18 cellular contexts compared by ENCODE assay signal in the genomic region with DNA sequence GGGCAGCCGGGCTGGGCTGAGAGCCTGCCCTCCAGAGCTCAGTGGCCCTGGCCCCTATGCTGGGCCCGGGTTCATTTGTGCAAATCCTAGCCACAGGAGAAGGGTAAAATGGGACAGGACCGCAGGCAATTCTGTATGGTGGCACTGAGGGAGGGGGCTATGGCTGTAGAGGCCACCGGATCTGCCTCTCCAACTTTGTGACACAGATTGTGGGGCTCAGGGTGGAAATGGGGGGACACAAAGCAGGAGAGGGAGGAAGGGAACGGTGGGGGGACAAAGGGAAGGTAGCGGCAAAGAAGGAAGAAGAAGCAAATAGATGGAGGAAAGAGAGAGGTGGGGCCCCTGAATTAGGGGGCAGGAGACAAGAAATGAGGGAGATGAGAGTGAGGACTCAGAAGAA.
A peak's percentile ranks its signal among the peaks of the same experiment; 100 is the strongest.
DNase-seq lines count a peak whose midpoint lies in the region; ATAC-seq, FAIRE-seq and TF ChIP-seq lines count a peak whose summit lies in the region.
"Had no signal": no experiment of that assay in that cellular context is flagged by ENCODE, and none has a peak within 500 bp of the region (broad histone marks: within the 10 kb centered on the region; RNA-seq: fewer than 3 reads in every experiment).

No MANE protein-coding gene starts in this region.

- H3F3A ChIP-seq in GM23338 (replicated peaks; ENCODE audit: low read depth) (no peaks in the 10 kb centered on the region), neural progenitor cell (ENCODE audit: low read depth) (no peaks in the 10 kb centered on the region)

- DNase-seq in GM23338 (ENCODE audit: low spot score) (no peak), RWPE2 (ENCODE audit: low spot score) (peak; percentile 9), neural progenitor cell (ENCODE audit: low spot score) (no peak), HAP-1 (ENCODE audit: low spot score in 2 of 2) (no peak), H54 (ENCODE audit: insufficient read length, low spot score) (no peak)
- peak; percentile 4 for DNase-seq in stimulated activated CD8-positive, alpha-beta memory T cell treated with anti-CD3 and anti-CD28 coated beads, Interleukin-4, amount 100 ng/mL, for 48 hours
- DNase-seq: C1 segment of cervical spinal cord; Calu3; CD4-positive, alpha-beta memory T cell; COR-L47; DMS53; DMS79 treated with DMSO at 0.1 percent for 48 hours; GF-D8; H9; HFFc6 had no signal

- in situ Hi-C loops in HAP-1 (cut with MboI; ENCODE audit: low sequenced_read_pairs) = no loop called here

- H3K27me3 Mint-ChIP-seq in GM23338 (ENCODE audit: insufficient read depth, low read depth, poor library complexity) (peaks cover 5% of the 10 kb centered on the region), neural progenitor cell (ENCODE audit: insufficient read depth, low read depth) (peaks cover 6% of the 10 kb centered on the region)

- no peaks in the 10 kb centered on the region for H3K36me3 Mint-ChIP-seq in GM23338 (ENCODE audit: low read depth)
- no peaks in the 10 kb centered on the region for H3K36me3 Mint-ChIP-seq in neural progenitor cell
- H3K36me3 Mint-ChIP-seq: CD4-positive, alpha-beta memory T cell had no signal

- FAIRE-seq in H54 (lab: Jason Lieb, UNC) = no peak
- FAIRE-seq: GM12891, GM18507, H1 had no signal

- H3K79me2 ChIP-seq in GM23338 (replicated peaks; ENCODE audit: insufficient read depth) (no peaks in the 10 kb centered on the region), neural progenitor cell (ENCODE audit: low read depth) (no peaks in the 10 kb centered on the region)

- H3K4me1 ChIP-seq in GM23338 (ENCODE audit: insufficient read depth) = no peaks in the 10 kb centered on the region
- no peaks in the 10 kb centered on the region for H3K4me1 ChIP-seq in RWPE2 (ENCODE audit: insufficient read depth, poor library complexity, severe bottlenecking)
- peaks cover 5% of the 10 kb centered on the region for H3K4me1 ChIP-seq in neural progenitor cell
- no peaks in the 10 kb centered on the region for H3K4me1 ChIP-seq in HAP-1

- no peak for TF ChIP-seq CTCF in GM23338 (conservative IDR thresholded peaks at IDR 0.05; ENCODE audit: low read depth in 2 of 2)
- TF ChIP-seq CTCF in RWPE2 (IDR thresholded peaks at IDR 0.05; ENCODE audit: poor library complexity, severe bottlenecking) = no peak
- TF ChIP-seq CTCF in neural progenitor cell (IDR thresholded peaks at IDR 0.05) = no peak

- H2AFZ ChIP-seq in GM23338 (0 out of 2 replicates have a peak overlapping the region, but pooled peaks have one; percentile 78), neural progenitor cell (replicated peaks) (peak overlapping the region; percentile 57)

- no peak for ATAC-seq in GM23338
- no peak for ATAC-seq in RWPE2 (ENCODE audit: low read depth)

- H3K4me3 Mint-ChIP-seq in GM23338 = no peak overlapping the region
- no peak overlapping the region for H3K4me3 Mint-ChIP-seq in neural progenitor cell
- H3K4me3 Mint-ChIP-seq: CD4-positive, alpha-beta memory T cell; H9; HFFc6 had no signal

- no peak overlapping the region for H3K9ac ChIP-seq in neural progenitor cell

- H3K27me3 ChIP-seq in GM23338 (ENCODE audit: insufficient read depth) (no peaks in the 10 kb centered on the region), RWPE2 (ENCODE audit: insufficient read depth, poor library complexity, severe bottlenecking) (no peaks in the 10 kb centered on the region), neural progenitor cell (no peaks in the 10 kb centered on the region), HAP-1 (ENCODE audit: low read depth) (no peaks in the 10 kb centered on the region)

- H4K20me1 ChIP-seq in GM23338 (replicated peaks; ENCODE audit: insufficient read depth) (no peaks in the 10 kb centered on the region), neural progenitor cell (ENCODE audit: low read depth) (no peaks in the 10 kb centered on the region)

- H3K9me3 Mint-ChIP-seq in GM23338 (no peaks in the 10 kb centered on the region), neural progenitor cell (no peaks in the 10 kb centered on the region)
- H3K9me3 Mint-ChIP-seq: CD4-positive, alpha-beta memory T cell; H9 had no signal

- H3K9me3 ChIP-seq in RWPE2 (ENCODE audit: severe bottlenecking) (no peaks in the 10 kb centered on the region), neural progenitor cell (ENCODE audit: low read depth) (no peaks in the 10 kb centered on the region), HAP-1 (no peaks in the 10 kb centered on the region)

- H3K4me2 ChIP-seq in GM23338 (no peak overlapping the region), neural progenitor cell (no peak overlapping the region)

- H3K9me2 ChIP-seq in GM23338 (ENCODE audit: insufficient read depth) = no peaks in the 10 kb centered on the region

- H3K27ac Mint-ChIP-seq in GM23338 (no peak overlapping the region), neural progenitor cell (no peak overlapping the region)
- H3K27ac Mint-ChIP-seq: CD4-positive, alpha-beta memory T cell; HFFc6 had no signal

- H3K4me3 ChIP-seq in GM23338 (no peak overlapping the region), RWPE2 (ENCODE audit: severe bottlenecking) (no peak overlapping the region), neural progenitor cell (no peak overlapping the region), HAP-1 (no peak overlapping the region)

- no peak for TF ChIP-seq POLR2A in H54 (IDR thresholded peaks at IDR 0.05; ENCODE audit: low read depth, low read length)

- H3K27ac ChIP-seq in GM23338 (ENCODE audit: low read depth) (no peak overlapping the region), RWPE2 (ENCODE audit: poor library complexity, severe bottlenecking) (no peak overlapping the region), neural progenitor cell (no peak overlapping the region)

- H3K4me1 Mint-ChIP-seq in GM23338 (no peaks in the 10 kb centered on the region), neural progenitor cell (no peaks in the 10 kb centered on the region)
- H3K4me1 Mint-ChIP-seq: CD4-positive, alpha-beta memory T cell had no signal

- H3K36me3 ChIP-seq in GM23338 (ENCODE audit: insufficient read depth) (no peaks in the 10 kb centered on the region), RWPE2 (ENCODE audit: low read depth) (no peaks in the 10 kb centered on the region), neural progenitor cell (no peaks in the 10 kb centered on the region), HAP-1 (replicated peaks) (no peaks in the 10 kb centered on the region)

TF ChIP-seq in GM23338, 12 proteins besides CTCF, POLR2A, EP300 and RAD21:
- TF ChIP-seq, protein P1, sequence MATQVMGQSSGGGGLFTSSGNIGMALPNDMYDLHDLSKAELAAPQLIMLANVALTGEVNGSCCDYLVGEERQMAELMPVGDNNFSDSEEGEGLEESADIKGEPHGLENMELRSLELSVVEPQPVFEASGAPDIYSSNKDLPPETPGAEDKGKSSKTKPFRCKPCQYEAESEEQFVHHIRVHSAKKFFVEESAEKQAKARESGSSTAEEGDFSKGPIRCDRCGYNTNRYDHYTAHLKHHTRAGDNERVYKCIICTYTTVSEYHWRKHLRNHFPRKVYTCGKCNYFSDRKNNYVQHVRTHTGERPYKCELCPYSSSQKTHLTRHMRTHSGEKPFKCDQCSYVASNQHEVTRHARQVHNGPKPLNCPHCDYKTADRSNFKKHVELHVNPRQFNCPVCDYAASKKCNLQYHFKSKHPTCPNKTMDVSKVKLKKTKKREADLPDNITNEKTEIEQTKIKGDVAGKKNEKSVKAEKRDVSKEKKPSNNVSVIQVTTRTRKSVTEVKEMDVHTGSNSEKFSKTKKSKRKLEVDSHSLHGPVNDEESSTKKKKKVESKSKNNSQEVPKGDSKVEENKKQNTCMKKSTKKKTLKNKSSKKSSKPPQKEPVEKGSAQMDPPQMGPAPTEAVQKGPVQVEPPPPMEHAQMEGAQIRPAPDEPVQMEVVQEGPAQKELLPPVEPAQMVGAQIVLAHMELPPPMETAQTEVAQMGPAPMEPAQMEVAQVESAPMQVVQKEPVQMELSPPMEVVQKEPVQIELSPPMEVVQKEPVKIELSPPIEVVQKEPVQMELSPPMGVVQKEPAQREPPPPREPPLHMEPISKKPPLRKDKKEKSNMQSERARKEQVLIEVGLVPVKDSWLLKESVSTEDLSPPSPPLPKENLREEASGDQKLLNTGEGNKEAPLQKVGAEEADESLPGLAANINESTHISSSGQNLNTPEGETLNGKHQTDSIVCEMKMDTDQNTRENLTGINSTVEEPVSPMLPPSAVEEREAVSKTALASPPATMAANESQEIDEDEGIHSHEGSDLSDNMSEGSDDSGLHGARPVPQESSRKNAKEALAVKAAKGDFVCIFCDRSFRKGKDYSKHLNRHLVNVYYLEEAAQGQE (IDR thresholded peaks at IDR 0.05; ENCODE audit: unreplicated experiment) = no peak
- no peak for TF ChIP-seq STAT1 (IDR thresholded peaks at IDR 0.05; ENCODE audit: unreplicated experiment)
- no peak for TF ChIP-seq ZNF331 (CRISPR knock-in tag; IDR thresholded peaks at IDR 0.05; ENCODE audit: low read depth)
- TF ChIP-seq EZH2 (IDR thresholded peaks at IDR 0.05; ENCODE audit: low read depth, unreplicated experiment) = no peak
- no peak for TF ChIP-seq NANOG (IDR thresholded peaks at IDR 0.05; ENCODE audit: borderline replicate concordance)

Comparison
In these comparisons a context has a peak if more than half of its experiments do, and no peak if none do; other contexts are left out.
1. DNase-seq: peak in RWPE2 (single experiment) and stimulated activated CD8-positive, alpha-beta memory T cell treated with anti-CD3 and anti-CD28 coated beads, Interleukin-4, amount 100 ng/mL, for 48 hours (single experiment); none in GM23338 (single experiment), neural progenitor cell (single experiment), HAP-1 (0 of 2) and H54 (single experiment).